Comparison of ENCODE assay signal across 1 cellular context in the genomic region with DNA sequence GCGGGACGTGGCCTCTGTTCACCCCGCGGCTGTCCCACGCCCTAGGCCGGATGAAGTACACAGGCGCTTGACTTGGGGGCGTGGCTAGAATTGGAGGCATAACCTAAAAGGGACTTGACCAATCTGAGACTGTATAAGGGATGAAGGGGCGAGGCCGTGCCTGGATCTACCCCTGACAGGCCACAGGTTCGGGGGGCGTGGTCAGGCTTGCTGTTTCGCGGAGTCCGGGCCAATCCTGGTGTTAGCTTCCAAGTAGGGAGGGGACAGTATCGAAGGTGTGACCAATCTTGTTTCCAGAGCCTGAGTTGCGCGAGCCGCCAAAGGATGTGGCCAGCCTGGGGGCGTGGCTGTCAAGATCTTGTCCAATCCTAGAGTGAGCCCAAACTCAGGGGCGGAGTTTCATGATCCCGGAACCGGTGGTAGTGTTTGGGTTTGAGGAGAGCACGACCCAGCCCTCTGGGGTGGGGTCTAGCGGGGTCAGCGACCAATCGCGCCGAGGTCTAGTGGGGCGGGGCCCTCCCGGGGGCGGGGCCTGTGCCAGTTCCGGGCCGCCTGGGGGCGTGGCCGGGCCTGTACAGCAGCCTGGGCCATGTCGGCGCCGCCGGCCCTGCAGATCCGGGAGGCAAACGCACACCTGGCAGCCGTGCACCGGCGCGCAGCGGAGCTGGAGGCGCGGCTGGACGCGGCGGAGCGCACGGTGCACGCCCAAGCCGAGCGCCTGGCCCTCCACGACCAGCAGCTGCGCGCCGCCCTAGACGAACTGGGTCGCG.
TF ChIP-seq lines count a peak whose summit lies in the region.

A gene with protein sequence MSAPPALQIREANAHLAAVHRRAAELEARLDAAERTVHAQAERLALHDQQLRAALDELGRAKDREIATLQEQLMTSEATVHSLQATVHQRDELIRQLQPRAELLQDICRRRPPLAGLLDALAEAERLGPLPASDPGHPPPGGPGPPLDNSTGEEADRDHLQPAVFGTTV (plus strand): TSS at position 571 of the 770 bp plus-strand sequence. CDS start 19 bp downstream, at position 590.

TF ChIP-seq in GM23338, 12 proteins besides CTCF, POLR2A, EP300 and RAD21 (continued from another document):
- TF ChIP-seq REST (IDR thresholded peaks at IDR 0.05; ENCODE audit: unreplicated experiment) (no peak), CREB1 (CRISPR knock-in tag; IDR thresholded peaks at IDR 0.05; ENCODE audit: low read depth) (0 out of 2 replicates have a peak, but pooled peaks have one; percentile 22), POLR2AphosphoS5 (IDR thresholded peaks at IDR 0.05; ENCODE audit: low read depth) (peak; percentile 56), EZH2phosphoT487 (IDR thresholded peaks at IDR 0.05; ENCODE audit: unreplicated experiment) (no peak)
